ENCODE assay signal across 36 cellular contexts in genomic region chr3:105972069-105972468, GRCh38.
"Had no signal": no experiment of that assay in that cellular context is flagged by ENCODE, and none has a peak within 500 bp of the region (broad histone marks: within the 10 kb centered on the region; RNA-seq: fewer than 3 reads in every experiment).

No MANE protein-coding gene starts in this region.

- H3K27me3 ChIP-seq: MG63 had no signal

- H3K36me3 ChIP-seq: MG63 had no signal

- DNase-seq: Karpas-422, Kasumi-1, MG63, MM.1S, MV-4-11, NCI-H1048, NCI-H1092, NCI-H1092 treated with DMSO at 0.1 percent for 48 hours, NCI-H1105, NCI-H1105 treated with DMSO at 0.1 percent for 48 hours, NCI-H1417, NCI-H1417 treated with DMSO at 0.1 percent for 48 hours, NCI-H1436, NCI-H1436 treated with DMSO at 0.1 percent for 48 hours, NCI-H146, NCI-H1694, NCI-H1694 treated with DMSO at 0.1 percent for 48 hours, NCI-H187, NCI-H187 treated with DMSO at 0.1 percent for 48 hours, NCI-H1930, NCI-H2029, NCI-H2029 treated with DMSO at 0.1 percent for 48 hours, NCI-H2081, NCI-H2081 treated with DMSO at 0.1 percent for 48 hours, NCI-H2107, NCI-H2171, NCI-H2171 treated with DMSO at 0.1 percent for 48 hours, NCI-H2227 treated with DMSO at 0.1 percent for 48 hours, NCI-H226, NCI-H345, NCI-H446, NCI-H446 treated with DMSO at 0.1 percent for 48 hours, NCI-H510A, NCI-H510A treated with DMSO at 0.1 percent for 48 hours, NCI-H524, NCI-H524 treated with DMSO at 0.1 percent for 48 hours had no signal

- H3K4me3 ChIP-seq: MG63 had no signal
